In genomic region chr6:22147469-22147815, GRCh38 we compare ENCODE assay signal across 13 cellular contexts.
DNase-seq lines count a peak whose midpoint lies in the region; ATAC-seq and TF ChIP-seq lines count a peak whose summit lies in the region.
"Had no signal": no experiment of that assay in that cellular context is flagged by ENCODE, and none has a peak within 500 bp of the region (broad histone marks: within the 10 kb centered on the region; RNA-seq: fewer than 3 reads in every experiment).

No MANE protein-coding gene starts in this region.

- TF ChIP-seq CTCF in heart right ventricle (IDR thresholded peaks at IDR 0.05), result no peak
- no peak for TF ChIP-seq CTCF in type B pancreatic cell (conservative IDR thresholded peaks at IDR 0.05)

- H3K18ac ChIP-seq in mesenchymal stem cell (ENCODE audit: low read depth in 1 of 2, low read length in 2 of 2), result no peak overlapping the region

- H3K9ac ChIP-seq in mesenchymal stem cell (ENCODE audit: low read length), result peak overlapping the region; percentile 27

- intact Hi-C loops in heart right ventricle (cut with DNase I), result loop anchor here in 8 of 10 donors (5.0 to 10.0 kb wide), 3 partner anchors 303 to 553 kb away; partner anchors contain the start of gene SOX4 (in 4 of the 8)
- intact Hi-C loops in Right ventricle myocardium inferior (cut with DNase I), result loop anchor here (5.0 to 10.0 kb wide), 6 partner anchors 80 to 677 kb away; partner anchors contain the start of gene SOX4

- H2BK15ac ChIP-seq in mesenchymal stem cell (ENCODE audit: low read depth, poor library complexity, severe bottlenecking), result no peak overlapping the region

- H4K8ac ChIP-seq in mesenchymal stem cell (ENCODE audit: low read length), result no peak overlapping the region

- WGBS in heart right ventricle, 2 donors, result 43 to 44% methylated on average over 2 of the region's 2 CpGs
- 94% methylated on average over 1 of the region's 2 CpGs for WGBS in mesenchymal stem cell

- ATAC-seq in heart right ventricle, result peak in 1 of 8 donors; percentile 26
- no peak for ATAC-seq in Right ventricle myocardium inferior
- ATAC-seq in HG03457 (IDR thresholded peaks at IDR 0.05; ENCODE audit: unreplicated experiment), result no peak
- ATAC-seq in HG02642 (IDR thresholded peaks at IDR 0.05; ENCODE audit: poor library complexity, unreplicated experiment), result no peak
- ATAC-seq: HCT116 had no signal

- no peaks in the 10 kb centered on the region for H3K9me3 ChIP-seq in heart right ventricle
- H3K9me3 ChIP-seq in mesenchymal stem cell (ENCODE audit: control insufficient read depth, low read length), result no peaks in the 10 kb centered on the region
- H3K9me3 ChIP-seq: SJSA1, stomach had no signal

- H3K36me3 Mint-ChIP-seq in activated naive CD8-positive, alpha-beta T cell treated with anti-CD3 and anti-CD28 coated beads for 36 hours, result no peaks in the 10 kb centered on the region
- no peaks in the 10 kb centered on the region for H3K36me3 Mint-ChIP-seq in type B pancreatic cell
- H3K36me3 Mint-ChIP-seq: activated CD4-positive, alpha-beta memory T cell treated with anti-CD3 and anti-CD28 coated beads for 36 hours; immature natural killer cell had no signal

- no peak overlapping the region for H3K27ac Mint-ChIP-seq in activated naive CD8-positive, alpha-beta T cell treated with anti-CD3 and anti-CD28 coated beads for 36 hours
- peak overlapping the region; percentile 3 for H3K27ac Mint-ChIP-seq in type B pancreatic cell
- H3K27ac Mint-ChIP-seq: activated CD4-positive, alpha-beta memory T cell treated with anti-CD3 and anti-CD28 coated beads for 36 hours; immature natural killer cell had no signal

- no peak overlapping the region for H2BK12ac ChIP-seq in mesenchymal stem cell (ENCODE audit: low read length in 2 of 2)

- H3K9me3 Mint-ChIP-seq in activated naive CD8-positive, alpha-beta T cell treated with anti-CD3 and anti-CD28 coated beads for 36 hours, result no peaks in the 10 kb centered on the region
- H3K9me3 Mint-ChIP-seq in type B pancreatic cell, result peaks cover 5% of the 10 kb centered on the region
- H3K9me3 Mint-ChIP-seq: activated CD4-positive, alpha-beta memory T cell treated with anti-CD3 and anti-CD28 coated beads for 36 hours had no signal

- H3K4me2 ChIP-seq in mesenchymal stem cell (ENCODE audit: low read length, poor library complexity, severe bottlenecking), result no peak overlapping the region

- H3K4me1 Mint-ChIP-seq in activated naive CD8-positive, alpha-beta T cell treated with anti-CD3 and anti-CD28 coated beads for 36 hours, result peaks cover 29% of the 10 kb centered on the region
- H3K4me1 Mint-ChIP-seq in type B pancreatic cell (ENCODE audit: unreplicated experiment), result peaks cover 52% of the 10 kb centered on the region

- H3K36me3 ChIP-seq in heart right ventricle (no peaks in the 10 kb centered on the region), mesenchymal stem cell (ENCODE audit: control insufficient read depth in 1 of 2, insufficient read depth in 2 of 2, low read depth in 1 of 2, low read length in 2 of 2) (no peaks in the 10 kb centered on the region)
- H3K36me3 ChIP-seq: SJSA1, stomach had no signal

- peak overlapping the region; percentile 73 for H3K4me3 Mint-ChIP-seq in activated naive CD8-positive, alpha-beta T cell treated with anti-CD3 and anti-CD28 coated beads for 36 hours
- H3K4me3 Mint-ChIP-seq in type B pancreatic cell, result peak overlapping the region; percentile 59
- H3K4me3 Mint-ChIP-seq: activated CD4-positive, alpha-beta memory T cell treated with anti-CD3 and anti-CD28 coated beads for 36 hours had no signal

- H3K4me1 ChIP-seq in heart right ventricle (peaks cover 16 to 71% (median 51%) of the 10 kb centered on the region in 9 donors), mesenchymal stem cell (ENCODE audit: control insufficient read depth, insufficient read depth, low read depth, low read length) (peaks cover 18% of the 10 kb centered on the region)

- H3K27me3 ChIP-seq in heart right ventricle, result no peaks in the 10 kb centered on the region
- peaks cover 0 to 4% of the 10 kb centered on the region in 2 experiments for H3K27me3 ChIP-seq in mesenchymal stem cell (ENCODE audit: control insufficient read depth in 1 of 2, insufficient read depth in 1 of 2, low read length in 2 of 2)
- H3K27me3 ChIP-seq: SJSA1, stomach had no signal

- H2AFZ ChIP-seq in mesenchymal stem cell (ENCODE audit: low read depth, low read length), result no peak overlapping the region

- peak overlapping the region; percentile 84 for H2BK5ac ChIP-seq in mesenchymal stem cell (ENCODE audit: low read depth, low read length, poor library complexity, severe bottlenecking)

- H3K27ac ChIP-seq in heart right ventricle, result peak overlapping the region in 4 of 10 donors; percentile 6 to 66 (median 17)
- H3K27ac ChIP-seq in mesenchymal stem cell (ENCODE audit: low read length, poor library complexity, severe bottlenecking), result peak overlapping the region; percentile 92

- no peak overlapping the region for H3K14ac ChIP-seq in mesenchymal stem cell (ENCODE audit: low read length in 2 of 2)

- H3K23ac ChIP-seq in mesenchymal stem cell (ENCODE audit: low read length in 2 of 2), result no peak overlapping the region

- H2AK5ac ChIP-seq in mesenchymal stem cell (ENCODE audit: low read length, severe bottlenecking), result peak overlapping the region; percentile 92

- DNase-seq in heart right ventricle, result no peak
- DNase-seq in Right ventricle myocardium inferior (ENCODE audit: missing footprints), result no peak
- DNase-seq in activated naive CD8-positive, alpha-beta T cell treated with anti-CD3 and anti-CD28 coated beads for 36 hours, result no peak
- no peak for DNase-seq in mesenchymal stem cell
- DNase-seq in type B pancreatic cell (ENCODE audit: extremely low spot score, unreplicated experiment), result no peak
- no peak for DNase-seq in kidney tubule cell (ENCODE audit: low spot score)
- DNase-seq: activated CD4-positive, alpha-beta memory T cell treated with anti-CD3 and anti-CD28 coated beads for 36 hours; stomach had no signal

- H3K79me1 ChIP-seq in mesenchymal stem cell (replicated peaks; ENCODE audit: low read length, poor library complexity, severe bottlenecking), result peaks cover 1% of the 10 kb centered on the region

- no peak overlapping the region for H3K4ac ChIP-seq in mesenchymal stem cell (ENCODE audit: low read depth in 1 of 2, low read length in 2 of 2)

- peaks cover 66% of the 10 kb centered on the region for H3K27me3 Mint-ChIP-seq in activated naive CD8-positive, alpha-beta T cell treated with anti-CD3 and anti-CD28 coated beads for 36 hours
- no peaks in the 10 kb centered on the region for H3K27me3 Mint-ChIP-seq in type B pancreatic cell

- peak overlapping the region in 7 of 10 donors; percentile 30 to 45 (median 43) for H3K4me3 ChIP-seq in heart right ventricle
- H3K4me3 ChIP-seq in mesenchymal stem cell (ENCODE audit: insufficient read depth in 1 of 2, low read depth in 1 of 2, low read length in 2 of 2), result peak overlapping the region in 1 of 2 experiments; percentile 62

- H4K91ac ChIP-seq in mesenchymal stem cell (ENCODE audit: low read length), result no peak overlapping the region

- H2BK120ac ChIP-seq in mesenchymal stem cell (ENCODE audit: low read depth, low read length), result no peak overlapping the region
